Comparison of ENCODE assay signal across 8 cellular contexts in genomic region chr7:96321670-96322372, GRCh38. TPM values are rescaled to one million over a fixed set of nuclear protein-coding genes. Genes with fewer than 3 reads are reported as not detected.
DNase-seq lines count a peak whose midpoint lies in the region; ATAC-seq and TF ChIP-seq lines count a peak whose summit lies in the region.

A gene with protein sequence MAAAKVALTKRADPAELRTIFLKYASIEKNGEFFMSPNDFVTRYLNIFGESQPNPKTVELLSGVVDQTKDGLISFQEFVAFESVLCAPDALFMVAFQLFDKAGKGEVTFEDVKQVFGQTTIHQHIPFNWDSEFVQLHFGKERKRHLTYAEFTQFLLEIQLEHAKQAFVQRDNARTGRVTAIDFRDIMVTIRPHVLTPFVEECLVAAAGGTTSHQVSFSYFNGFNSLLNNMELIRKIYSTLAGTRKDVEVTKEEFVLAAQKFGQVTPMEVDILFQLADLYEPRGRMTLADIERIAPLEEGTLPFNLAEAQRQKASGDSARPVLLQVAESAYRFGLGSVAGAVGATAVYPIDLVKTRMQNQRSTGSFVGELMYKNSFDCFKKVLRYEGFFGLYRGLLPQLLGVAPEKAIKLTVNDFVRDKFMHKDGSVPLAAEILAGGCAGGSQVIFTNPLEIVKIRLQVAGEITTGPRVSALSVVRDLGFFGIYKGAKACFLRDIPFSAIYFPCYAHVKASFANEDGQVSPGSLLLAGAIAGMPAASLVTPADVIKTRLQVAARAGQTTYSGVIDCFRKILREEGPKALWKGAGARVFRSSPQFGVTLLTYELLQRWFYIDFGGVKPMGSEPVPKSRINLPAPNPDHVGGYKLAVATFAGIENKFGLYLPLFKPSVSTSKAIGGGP (minus strand): TSS chr7:96322098. CDS start chr7:96321956, 142 bp downstream.

- in situ Hi-C loops in G401 (cut with HindIII; ENCODE audit: low sequenced_read_pairs): no loop called here

- no peaks in the 10 kb centered on the region for H3K27me3 Mint-ChIP-seq in activated naive CD4-positive, alpha-beta T cell treated with anti-CD3 and anti-CD28 coated beads, Interleukin-2, amount 10 ng/mL, durations not matched to agents 7 days and 5 days

- no peaks in the 10 kb centered on the region for H3K27me3 ChIP-seq in thoracic aorta (replicated peaks; ENCODE audit: insufficient read depth)

- DNase-seq in G401 (ENCODE audit: low spot score) (peak; percentile 82), H4 (ENCODE audit: low spot score) (peak; percentile 86), LoVo (ENCODE audit: low spot score) (peak; percentile 94), SK-N-MC (ENCODE audit: low read depth, low spot score) (no peak), globus pallidus (ENCODE audit: low spot score) (peak; percentile 95), omental fat pad (ENCODE audit: low spot score) (peak; percentile 68), thoracic aorta (ENCODE audit: low spot score) (peak; percentile 50)
- peak; percentile 77 for DNase-seq in activated naive CD4-positive, alpha-beta T cell treated with anti-CD3 and anti-CD28 coated beads, Interleukin-2, amount 10 ng/mL, durations not matched to agents 7 days and 5 days

- peak within 1 kb of the TSS; percentile 98 for H3K4me3 ChIP-seq in SK-N-MC
- H3K4me3 ChIP-seq in thoracic aorta: peak within 1 kb of the TSS; percentile 93

- no peaks in the 10 kb centered on the region for H3K9me3 Mint-ChIP-seq in activated naive CD4-positive, alpha-beta T cell treated with anti-CD3 and anti-CD28 coated beads, Interleukin-2, amount 10 ng/mL, durations not matched to agents 7 days and 5 days

- peak within 1 kb of the TSS; percentile 87 for H3K4me3 Mint-ChIP-seq in activated naive CD4-positive, alpha-beta T cell treated with anti-CD3 and anti-CD28 coated beads, Interleukin-2, amount 10 ng/mL, durations not matched to agents 7 days and 5 days

- CTCF ChIA-PET in activated naive CD4-positive, alpha-beta T cell treated with anti-CD3 and anti-CD28 coated beads, Interleukin-2, amount 10 ng/mL, durations not matched to agents 7 days and 5 days (lab: Charles Lee): no interaction called here

- TF ChIP-seq CTCF in omental fat pad (IDR thresholded peaks at IDR 0.05) (no peak), thoracic aorta (IDR thresholded peaks at IDR 0.05) (no peak)

- H3K9ac ChIP-seq in SK-N-MC (ENCODE audit: insufficient read length): peak within 1 kb of the TSS; percentile 90

- no peaks in the 10 kb centered on the region for H3K36me3 ChIP-seq in SK-N-MC (ENCODE audit: insufficient read depth, low read length)
- no peaks in the 10 kb centered on the region for H3K36me3 ChIP-seq in thoracic aorta

- H3K4me1 ChIP-seq in thoracic aorta (ENCODE audit: control insufficient read depth in 1 of 2, low read depth in 2 of 2): peaks cover 0 to 27% of the 10 kb centered on the region in 2 donors

- peak; percentile 97 for ATAC-seq in omental fat pad (ENCODE audit: low FRiP score)
- peak; percentile 91 for ATAC-seq in thoracic aorta (ENCODE audit: insufficient number of reproducible peaks, low FRiP score, low read depth)

- peak within 1 kb of the TSS; percentile 64 for H3K27ac ChIP-seq in SK-N-MC
- H3K27ac ChIP-seq in thoracic aorta: peak within 1 kb of the TSS; percentile 87 to 90

- peaks cover 20% of the 10 kb centered on the region for H3K4me1 Mint-ChIP-seq in activated naive CD4-positive, alpha-beta T cell treated with anti-CD3 and anti-CD28 coated beads, Interleukin-2, amount 10 ng/mL, durations not matched to agents 7 days and 5 days

- H3K36me3 Mint-ChIP-seq in activated naive CD4-positive, alpha-beta T cell treated with anti-CD3 and anti-CD28 coated beads, Interleukin-2, amount 10 ng/mL, durations not matched to agents 7 days and 5 days: no peaks in the 10 kb centered on the region

- H3K9me3 ChIP-seq in SK-N-MC (ENCODE audit: low read depth, low read length) (no peaks in the 10 kb centered on the region), thoracic aorta (no peaks in the 10 kb centered on the region)

- H3K27ac Mint-ChIP-seq in activated naive CD4-positive, alpha-beta T cell treated with anti-CD3 and anti-CD28 coated beads, Interleukin-2, amount 10 ng/mL, durations not matched to agents 7 days and 5 days: peak within 1 kb of the TSS; percentile 86

RNA-seq across cellular contexts. Expression of the gene that starts here (rescaled TPM):
- total RNA-seq in G401 (2014; rRNA removed; shearing (Covaris generic)): 87.2 and 124 TPM in 2 replicates
- 56.2 and 61.1 TPM in 2 replicates for total RNA-seq in H4 (2014; rRNA removed; shearing (Covaris generic))
- total RNA-seq in omental fat pad: 10 to 100 TPM; 24.2 to 51.1 (median 24.7) TPM
- 10 to 100 TPM; 18.5 to 24.2 TPM for total RNA-seq in thoracic aorta
